In the genomic region with DNA sequence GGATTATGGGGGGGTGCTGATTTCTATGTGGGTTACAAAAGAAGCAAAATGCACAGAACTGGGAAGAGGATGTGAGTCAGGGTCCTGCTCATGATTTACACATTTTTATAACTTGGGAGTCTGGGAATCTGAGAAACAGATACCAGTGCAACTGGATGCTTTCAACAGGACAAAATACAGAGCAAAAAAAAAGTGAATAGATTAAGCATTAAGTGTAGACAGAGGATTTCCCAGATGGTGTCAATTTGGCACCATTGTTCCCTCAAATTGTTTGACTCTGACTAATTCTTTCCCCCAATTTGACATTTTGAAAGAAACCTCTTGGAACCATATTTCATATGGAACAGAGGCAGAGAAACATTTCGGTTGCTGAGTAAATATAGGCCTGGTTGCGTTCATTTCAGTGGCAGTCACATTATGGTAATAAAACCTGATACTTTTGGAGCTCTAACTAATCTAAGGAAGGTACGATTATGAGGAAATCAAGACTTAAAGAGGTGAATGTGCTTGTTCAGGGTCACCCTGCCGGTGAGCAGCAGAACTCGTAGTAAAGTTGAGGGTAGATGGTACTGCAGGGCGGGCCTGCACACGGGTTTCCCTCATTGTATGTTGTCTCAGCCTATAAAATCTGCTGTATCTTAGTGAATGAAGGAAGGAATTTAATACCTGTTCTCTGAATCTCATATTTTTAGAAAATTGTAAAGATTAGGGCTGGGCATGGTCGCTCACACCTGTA, we compare ENCODE assay signal across 21 cellular contexts.
"Had no signal": no experiment of that assay in that cellular context is flagged by ENCODE, and none has a peak within 500 bp of the region (broad histone marks: within the 10 kb centered on the region; RNA-seq: fewer than 3 reads in every experiment).

No MANE protein-coding gene starts in this region.

- H3K9me3 Mint-ChIP-seq: activated T-helper 1 cell treated with anti-CD3 and anti-CD28 coated beads, Interleukin-12 subunit alpha, Interleukin-12 subunit beta, Interleukin-2, Interleukin-4 antibody, amounts not matched to agents 30 ng/mL and 10 ng/mL and 1 ng/mL, durations not matched to agents 14 hours and 24 hours and 36 hours; effector memory CD8-positive, alpha-beta T cell; naive thymus-derived CD4-positive, alpha-beta T cell; stimulated activated naive CD8-positive, alpha-beta T cell treated with anti-CD3 and anti-CD28 coated beads, Interleukin-15, amount 100 ng/mL, for 72 hours had no signal

- H3K36me3 ChIP-seq: heart right ventricle, neural progenitor cell, prostate gland, right atrium auricular region, suprapubic skin, vagina had no signal

- H3K27me3 ChIP-seq: body of pancreas, heart right ventricle, neural progenitor cell, right atrium auricular region, suprapubic skin, vagina had no signal

- H3K27ac ChIP-seq: body of pancreas, heart right ventricle, neural progenitor cell, prostate gland, right atrium auricular region, suprapubic skin, vagina had no signal

- H2AFZ ChIP-seq: neural progenitor cell had no signal

- H3K27ac Mint-ChIP-seq: activated CD4-positive, alpha-beta T cell treated with anti-CD3 and anti-CD28 coated beads for 36 hours; activated naive CD8-positive, alpha-beta T cell; activated T-helper 1 cell treated with anti-CD3 and anti-CD28 coated beads, Interleukin-12 subunit alpha, Interleukin-12 subunit beta, Interleukin-2, Interleukin-4 antibody, amounts not matched to agents 30 ng/mL and 10 ng/mL and 1 ng/mL, durations not matched to agents 14 hours and 24 hours and 36 hours; effector memory CD8-positive, alpha-beta T cell; naive thymus-derived CD4-positive, alpha-beta T cell; neural progenitor cell; stimulated activated naive CD8-positive, alpha-beta T cell treated with anti-CD3 and anti-CD28 coated beads, Interleukin-15, amount 100 ng/mL, for 72 hours had no signal

- H3K36me3 Mint-ChIP-seq: activated naive CD8-positive, alpha-beta T cell; naive thymus-derived CD4-positive, alpha-beta T cell; neural progenitor cell had no signal

- H3K9me3 ChIP-seq: body of pancreas, heart right ventricle, prostate gland, right atrium auricular region, suprapubic skin, vagina had no signal

- H3K4me1 ChIP-seq: body of pancreas, heart right ventricle, neural progenitor cell, prostate gland, right atrium auricular region, suprapubic skin, vagina had no signal

- H3K9ac ChIP-seq: neural progenitor cell had no signal

- H3K4me3 Mint-ChIP-seq: activated CD4-positive, alpha-beta T cell treated with anti-CD3 and anti-CD28 coated beads for 36 hours; activated naive CD8-positive, alpha-beta T cell; activated T-helper 1 cell treated with anti-CD3 and anti-CD28 coated beads, Interleukin-12 subunit alpha, Interleukin-12 subunit beta, Interleukin-2, Interleukin-4 antibody, amounts not matched to agents 30 ng/mL and 10 ng/mL and 1 ng/mL, durations not matched to agents 14 hours and 24 hours and 36 hours; effector memory CD8-positive, alpha-beta T cell; naive thymus-derived CD4-positive, alpha-beta T cell; neural progenitor cell; stimulated activated naive CD8-positive, alpha-beta T cell treated with anti-CD3 and anti-CD28 coated beads, Interleukin-15, amount 100 ng/mL, for 72 hours had no signal

- H3K4me3 ChIP-seq: body of pancreas, heart right ventricle, neural progenitor cell, prostate gland, right atrium auricular region, suprapubic skin, vagina had no signal

- H3K4me2 ChIP-seq: neural progenitor cell had no signal

- H3K27me3 Mint-ChIP-seq: activated CD4-positive, alpha-beta T cell treated with anti-CD3 and anti-CD28 coated beads for 36 hours; activated naive CD8-positive, alpha-beta T cell; effector memory CD8-positive, alpha-beta T cell; naive thymus-derived CD4-positive, alpha-beta T cell; stimulated activated naive CD8-positive, alpha-beta T cell treated with anti-CD3 and anti-CD28 coated beads, Interleukin-15, amount 100 ng/mL, for 72 hours had no signal

- DNase-seq: activated CD4-positive, alpha-beta T cell treated with anti-CD3 and anti-CD28 coated beads for 36 hours; activated CD4-positive, alpha-beta T cell treated with anti-CD3 and anti-CD28 coated beads, Interleukin-2, amount 50 U/mL, for 48 hours; activated gamma-delta T cell treated with Interleukin-2 at 50 U/mL for 16 hours; amniotic stem cell; body of pancreas; caudate nucleus; effector memory CD8-positive, alpha-beta T cell; heart right ventricle; left ventricle myocardium superior; mesenchymal stem cell; naive thymus-derived CD4-positive, alpha-beta T cell; stimulated activated CD4-positive, alpha-beta T cell treated with anti-CD3 and anti-CD28 coated beads, Interleukin-2, amount 100 ng/mL, for 24 hours; stimulated activated naive CD8-positive, alpha-beta T cell treated with anti-CD3 and anti-CD28 coated beads, Interleukin-15, amount 100 ng/mL, for 72 hours; trophoblast cell had no signal

- ATAC-seq: activated CD4-positive, alpha-beta T cell treated with anti-CD3 and anti-CD28 coated beads for 36 hours; body of pancreas; effector memory CD8-positive, alpha-beta T cell; heart right ventricle; left ventricle myocardium superior; naive thymus-derived CD4-positive, alpha-beta T cell; stimulated activated naive CD8-positive, alpha-beta T cell treated with anti-CD3 and anti-CD28 coated beads, Interleukin-15, amount 100 ng/mL, for 72 hours had no signal

- H3K4me1 Mint-ChIP-seq: activated CD4-positive, alpha-beta T cell treated with anti-CD3 and anti-CD28 coated beads for 36 hours; naive thymus-derived CD4-positive, alpha-beta T cell; neural progenitor cell; stimulated activated naive CD8-positive, alpha-beta T cell treated with anti-CD3 and anti-CD28 coated beads, Interleukin-15, amount 100 ng/mL, for 72 hours had no signal
